Comparison of ENCODE assay signal across 33 cellular contexts in the genomic region with DNA sequence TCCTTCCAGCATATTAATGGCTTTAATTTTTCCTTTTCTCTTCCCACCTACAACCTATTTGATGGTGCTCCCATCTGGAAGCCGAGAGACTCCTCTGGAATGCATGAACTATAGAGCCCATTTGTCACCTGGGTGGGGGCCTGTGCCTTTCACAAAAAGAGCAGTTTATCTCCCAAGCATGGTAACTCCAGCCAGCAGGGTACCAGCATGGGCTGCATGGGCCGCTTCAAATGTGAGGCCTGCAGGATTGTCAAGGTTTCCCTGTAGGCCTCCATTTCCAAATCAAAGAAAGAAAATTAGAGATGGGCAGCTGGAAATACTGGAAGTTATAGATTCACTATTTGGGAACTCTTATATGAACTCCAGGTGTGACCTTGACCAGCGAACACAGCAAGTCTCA.
"Had no signal": no experiment of that assay in that cellular context is flagged by ENCODE, and none has a peak within 500 bp of the region (broad histone marks: within the 10 kb centered on the region; RNA-seq: fewer than 3 reads in every experiment).

No MANE protein-coding gene starts in this region.

- H3K9me3 ChIP-seq: MG63 had no signal

- DNase-seq: Karpas-422, MG63, MM.1S, MV-4-11, NCI-H1048, NCI-H1092, NCI-H1092 treated with DMSO at 0.1 percent for 48 hours, NCI-H1105, NCI-H1105 treated with DMSO at 0.1 percent for 48 hours, NCI-H1417, NCI-H1417 treated with DMSO at 0.1 percent for 48 hours, NCI-H1436, NCI-H1436 treated with DMSO at 0.1 percent for 48 hours, NCI-H146, NCI-H1694, NCI-H1694 treated with DMSO at 0.1 percent for 48 hours, NCI-H187, NCI-H187 treated with DMSO at 0.1 percent for 48 hours, NCI-H1930, NCI-H2029, NCI-H2029 treated with DMSO at 0.1 percent for 48 hours, NCI-H2081, NCI-H2081 treated with DMSO at 0.1 percent for 48 hours, NCI-H2107, NCI-H2171, NCI-H2171 treated with DMSO at 0.1 percent for 48 hours, NCI-H2227 treated with DMSO at 0.1 percent for 48 hours, NCI-H226, NCI-H345, NCI-H446, NCI-H446 treated with DMSO at 0.1 percent for 48 hours, NCI-H510A, NCI-H510A treated with DMSO at 0.1 percent for 48 hours had no signal

- H3K4me3 ChIP-seq: MG63 had no signal

- H3K36me3 ChIP-seq: MG63 had no signal

- H3K27me3 ChIP-seq: MG63 had no signal
